ENCODE assay signal across 14 cellular contexts in genomic region chr1:214617843-214618242, GRCh38. TPM values are rescaled to one million over a fixed set of nuclear protein-coding genes. Genes with fewer than 3 reads are reported as not detected.
DNase-seq lines count a peak whose midpoint lies in the region; ATAC-seq, FAIRE-seq and TF ChIP-seq lines count a peak whose summit lies in the region.
"Had no signal": no experiment of that assay in that cellular context is flagged by ENCODE, and none has a peak within 500 bp of the region (broad histone marks: within the 10 kb centered on the region; RNA-seq: fewer than 3 reads in every experiment).

No MANE protein-coding gene starts in this region.

- peaks cover 2 to 47% (median 22%) of the 10 kb centered on the region in 4 donors for H3K4me1 Mint-ChIP-seq in CD4-positive, CD25-positive, alpha-beta regulatory T cell
- peaks cover 9 to 19% (median 14%) of the 10 kb centered on the region in 4 donors for H3K4me1 Mint-ChIP-seq in naive thymus-derived CD8-positive, alpha-beta T cell
- H3K4me1 Mint-ChIP-seq in mesothelial cell of epicardium = peaks cover 2% of the 10 kb centered on the region

- H3K4me3 Mint-ChIP-seq in CD4-positive, CD25-positive, alpha-beta regulatory T cell = no peak overlapping the region
- no peak overlapping the region for H3K4me3 Mint-ChIP-seq in naive thymus-derived CD8-positive, alpha-beta T cell
- H3K4me3 Mint-ChIP-seq in mesothelial cell of epicardium = no peak overlapping the region
- H3K4me3 Mint-ChIP-seq: CD14-positive monocyte, HFFc6 had no signal

- no peak overlapping the region for H4K91ac ChIP-seq in mesenchymal stem cell (ENCODE audit: low read length)

- no peak overlapping the region for H4K8ac ChIP-seq in mesenchymal stem cell (ENCODE audit: low read length)

- H3K9ac ChIP-seq in HCT116 (ENCODE audit: low read length) (no peak overlapping the region), GM12878 (ENCODE audit: control insufficient read depth, insufficient read depth, low read length) (no peak overlapping the region), mesenchymal stem cell (ENCODE audit: low read length) (no peak overlapping the region)

- no peaks in the 10 kb centered on the region for H3K36me3 ChIP-seq in CD4-positive, CD25-positive, alpha-beta regulatory T cell (ENCODE audit: control insufficient read depth, insufficient read depth, low read length)
- H3K36me3 ChIP-seq in HCT116 (ENCODE audit: control insufficient read depth in 1 of 2, insufficient read depth in 2 of 2, low read length in 2 of 2) (peaks cover 47 to 48% of the 10 kb centered on the region in 2 experiments), GM12878 (ENCODE audit: control insufficient read depth in 2 of 2, insufficient read depth in 2 of 2, low read length in 1 of 2) (peaks cover 5 to 15% of the 10 kb centered on the region in 2 experiments; a peak in 3 of 4 replicates), mesenchymal stem cell (ENCODE audit: control insufficient read depth in 1 of 2, insufficient read depth in 2 of 2, low read depth in 1 of 2, low read length in 2 of 2) (peaks cover 3 to 13% of the 10 kb centered on the region in 2 experiments), body of pancreas (replicated peaks in 1 of 2; ENCODE audit: insufficient read depth in 1 of 2, low read depth in 2 of 2) (no peaks in the 10 kb centered on the region)

- TF ChIP-seq POLR2A in HCT116 (IDR thresholded peaks at IDR 0.05; ENCODE audit: borderline replicate concordance, extremely low read depth, insufficient read depth, insufficient read length) (no peak), GM12878 (IDR thresholded peaks at IDR 0.05; ENCODE audit: low read depth, low read length) (no peak), body of pancreas (IDR thresholded peaks at IDR 0.05) (no peak)

- H3K27ac ChIP-seq in CD4-positive, CD25-positive, alpha-beta regulatory T cell (ENCODE audit: insufficient read depth, low read length, poor library complexity, severe bottlenecking) = no peak overlapping the region
- H3K27ac ChIP-seq in HCT116 (ENCODE audit: low read depth, low read length) = no peak overlapping the region
- no peak overlapping the region for H3K27ac ChIP-seq in GM12878 (ENCODE audit: control insufficient read depth, insufficient read depth)
- no peak overlapping the region for H3K27ac ChIP-seq in mesenchymal stem cell (ENCODE audit: low read length, poor library complexity, severe bottlenecking)
- H3K27ac ChIP-seq in body of pancreas = no peak overlapping the region
- H3K27ac ChIP-seq: A549 had no signal

- H3K27ac Mint-ChIP-seq in CD4-positive, CD25-positive, alpha-beta regulatory T cell = peak overlapping the region in 2 of 3 donors; percentile 27 to 82
- H3K27ac Mint-ChIP-seq in naive thymus-derived CD8-positive, alpha-beta T cell = peak overlapping the region in 1 of 10 donors; percentile 50
- no peak overlapping the region for H3K27ac Mint-ChIP-seq in mesothelial cell of epicardium
- H3K27ac Mint-ChIP-seq: HFFc6 had no signal

- no peak overlapping the region for H3K23ac ChIP-seq in mesenchymal stem cell (ENCODE audit: low read length in 2 of 2)

- no peak overlapping the region for H2BK15ac ChIP-seq in mesenchymal stem cell (ENCODE audit: low read depth, poor library complexity, severe bottlenecking)

- H3K27me3 Mint-ChIP-seq in CD4-positive, CD25-positive, alpha-beta regulatory T cell = no peaks in the 10 kb centered on the region
- H3K27me3 Mint-ChIP-seq in naive thymus-derived CD8-positive, alpha-beta T cell = no peaks in the 10 kb centered on the region
- H3K27me3 Mint-ChIP-seq in mesothelial cell of epicardium (ENCODE audit: low read depth) = no peaks in the 10 kb centered on the region

- RAD21 ChIA-PET in HCT116 (lab: Charles Lee; ENCODE audit: low non-redundant PET in 1 of 2, low total read pairs in 2 of 2, uncharacterized antibody in 2 of 2, unreplicated experiment in 2 of 2) = no interaction called here
- RAD21 ChIA-PET in GM12878 (lab: Charles Lee; ENCODE audit: unreplicated experiment) = no interaction called here

- no peaks in the 10 kb centered on the region for H3K9me3 ChIP-seq in CD4-positive, CD25-positive, alpha-beta regulatory T cell (ENCODE audit: control insufficient read depth in 2 of 2, low read length in 2 of 2)
- H3K9me3 ChIP-seq in HCT116 (ENCODE audit: control insufficient read depth in 1 of 2, insufficient read depth in 1 of 2, low read depth in 1 of 2, low read length in 2 of 2) (no peaks in the 10 kb centered on the region), GM12878 (replicated peaks; ENCODE audit: control insufficient read depth, insufficient read depth, low read length) (no peaks in the 10 kb centered on the region), mesenchymal stem cell (ENCODE audit: control insufficient read depth, low read length) (no peaks in the 10 kb centered on the region), body of pancreas (no peaks in the 10 kb centered on the region)
- H3K9me3 ChIP-seq: A549, HAP-1 had no signal

- ATAC-seq in CD4-positive, CD25-positive, alpha-beta regulatory T cell (ENCODE audit: low read depth in 2 of 2) = no peak
- ATAC-seq in HCT116 (no peak), GM12878 (no peak), body of pancreas (no peak)
- ATAC-seq in naive thymus-derived CD8-positive, alpha-beta T cell = no peak
- ATAC-seq: A549 had no signal

- H2BK12ac ChIP-seq in mesenchymal stem cell (ENCODE audit: low read length in 2 of 2) = no peak overlapping the region

- TF ChIP-seq CTCF in HCT116 (IDR thresholded peaks at IDR 0.05 in 2 of 3, conservative IDR thresholded peaks at IDR 0.05 in 1 of 3; ENCODE audit: borderline replicate concordance in 1 of 3, insufficient read depth in 1 of 3, low read depth in 2 of 3, low read length in 2 of 3) (no peak), GM12878 (IDR thresholded peaks at IDR 0.05 in 2 of 3, conservative IDR thresholded peaks at IDR 0.05 in 1 of 3; ENCODE audit: control insufficient read depth in 2 of 3, extremely low read depth in 1 of 3, insufficient read depth in 1 of 3, low read depth in 3 of 3, low read length in 3 of 3) (no peak), body of pancreas (IDR thresholded peaks at IDR 0.05) (no peak), mesothelial cell of epicardium (IDR thresholded peaks at IDR 0.05; ENCODE audit: unreplicated experiment) (no peak)

- no peak for TF ChIP-seq RAD21 in HCT116 (IDR thresholded peaks at IDR 0.05; ENCODE audit: low read depth)
- no peak for TF ChIP-seq RAD21 in GM12878 (IDR thresholded peaks at IDR 0.05; ENCODE audit: insufficient read depth, low read depth, low read length)

- H3K79me2 ChIP-seq in HCT116 (ENCODE audit: insufficient read depth, low read length) (peaks cover 41% of the 10 kb centered on the region), GM12878 (ENCODE audit: control insufficient read depth, insufficient read depth, low read length) (peaks cover 6% of the 10 kb centered on the region)

- no peak for TF ChIP-seq EP300 in GM12878 (IDR thresholded peaks at IDR 0.05; ENCODE audit: borderline replicate concordance in 1 of 2, control insufficient read depth in 1 of 2, low read depth in 2 of 2, low read length in 2 of 2)

- no peak overlapping the region for H3K14ac ChIP-seq in mesenchymal stem cell (ENCODE audit: low read length in 2 of 2)

- H3K4me1 ChIP-seq in CD4-positive, CD25-positive, alpha-beta regulatory T cell (ENCODE audit: control insufficient read depth, insufficient read depth, low read length, poor library complexity, severe bottlenecking) = peaks cover 11% of the 10 kb centered on the region
- H3K4me1 ChIP-seq in HCT116 (ENCODE audit: control insufficient read depth in 1 of 2, insufficient read depth in 2 of 2, low read length in 2 of 2) (peaks cover under 1% of the 10 kb centered on the region in 2 experiments; a peak in 2 of 4 replicates), GM12878 (ENCODE audit: control insufficient read depth, insufficient read depth, low read length) (no peaks in the 10 kb centered on the region), mesenchymal stem cell (ENCODE audit: control insufficient read depth, insufficient read depth, low read depth, low read length) (no peaks in the 10 kb centered on the region), body of pancreas (no peaks in the 10 kb centered on the region)
- H3K4me1 ChIP-seq: HAP-1 had no signal

- H3K27me3 ChIP-seq in CD4-positive, CD25-positive, alpha-beta regulatory T cell (ENCODE audit: control insufficient read depth, insufficient read depth, low read length) = no peaks in the 10 kb centered on the region
- no peaks in the 10 kb centered on the region for H3K27me3 ChIP-seq in HCT116 (ENCODE audit: insufficient read depth, low read length)
- no peaks in the 10 kb centered on the region for H3K27me3 ChIP-seq in GM12878 (replicated peaks in 1 of 2; ENCODE audit: control insufficient read depth in 2 of 2, insufficient read depth in 2 of 2, low read length in 1 of 2)
- H3K27me3 ChIP-seq in mesenchymal stem cell (ENCODE audit: control insufficient read depth in 1 of 2, insufficient read depth in 1 of 2, low read length in 2 of 2) = no peaks in the 10 kb centered on the region
- no peaks in the 10 kb centered on the region for H3K27me3 ChIP-seq in body of pancreas

- H2BK5ac ChIP-seq in mesenchymal stem cell (ENCODE audit: low read depth, low read length, poor library complexity, severe bottlenecking) = no peak overlapping the region

- H3K18ac ChIP-seq in mesenchymal stem cell (ENCODE audit: low read depth in 1 of 2, low read length in 2 of 2) = no peak overlapping the region

- SMC1A ChIA-PET in GM12878 (lab: Charles Lee; ENCODE audit: uncharacterized antibody, unreplicated experiment) = no interaction called here

- H3K4me3 ChIP-seq in CD4-positive, CD25-positive, alpha-beta regulatory T cell (ENCODE audit: low read depth, low read length) = no peak overlapping the region
- H3K4me3 ChIP-seq in HCT116 (replicated peaks in 1 of 2; ENCODE audit: low read depth in 1 of 2, low read length in 2 of 2) (no peak overlapping the region), GM12878 (no peak overlapping the region), mesenchymal stem cell (ENCODE audit: insufficient read depth in 1 of 2, low read depth in 1 of 2, low read length in 2 of 2) (no peak overlapping the region), body of pancreas (no peak overlapping the region)
- H3K4me3 ChIP-seq: A549, HAP-1 had no signal

- WGBS in GM12878 (ENCODE audit: insufficient coverage, insufficient replicate concordance, low lambda C conversion rate, missing lambda C conversion rate) = 100% methylated on average over 4 of the region's 6 CpGs
- 100% methylated on average over 3 of the region's 6 CpGs for WGBS in mesenchymal stem cell
- 89 to 98% methylated on average over 6 of the region's 6 CpGs for WGBS in body of pancreas, 2 donors

- POLR2A ChIA-PET in HCT116 (lab: Charles Lee) = no interaction called here
- POLR2A ChIA-PET in GM12878 (lab: Charles Lee) = no interaction called here
- POLR2A ChIA-PET in naive thymus-derived CD8-positive, alpha-beta T cell (lab: Charles Lee) = no interaction called here

- H3K9me3 Mint-ChIP-seq in CD4-positive, CD25-positive, alpha-beta regulatory T cell = peaks cover 0 to 2% (median 0%) of the 10 kb centered on the region in 7 donors
- no peaks in the 10 kb centered on the region for H3K9me3 Mint-ChIP-seq in naive thymus-derived CD8-positive, alpha-beta T cell
- no peaks in the 10 kb centered on the region for H3K9me3 Mint-ChIP-seq in mesothelial cell of epicardium
- H3K9me3 Mint-ChIP-seq: HFFc6 had no signal

- intact Hi-C loops in HCT116 (cut with micrococcal nuclease) = no loop called here
- intact Hi-C loops in GM12878 (cut with micrococcal nuclease; ENCODE audit: unreplicated experiment) = no loop called here
- intact Hi-C loops in body of pancreas (cut with DNase I) = no loop called here

- H4K20me1 ChIP-seq in HCT116 (ENCODE audit: insufficient read depth) (0 out of 2 replicates have a peak, but pooled peaks cover 8% of the 10 kb centered on the region), GM12878 (ENCODE audit: control insufficient read depth, insufficient read depth) (no peaks in the 10 kb centered on the region)

- BruUV-seq in HCT116 (replicated peaks; lab: Mats Ljungman, UMichigan) (TSS peak; percentile 2), GM12878 (replicated peaks; lab: Mats Ljungman, UMichigan) (TSS peak; percentile 12)

- no peak overlapping the region for H2AK5ac ChIP-seq in mesenchymal stem cell (ENCODE audit: low read length, severe bottlenecking)

- no peak overlapping the region for H3K4ac ChIP-seq in mesenchymal stem cell (ENCODE audit: low read depth in 1 of 2, low read length in 2 of 2)

- peaks cover 14% of the 10 kb centered on the region for H3K79me1 ChIP-seq in mesenchymal stem cell (replicated peaks; ENCODE audit: low read length, poor library complexity, severe bottlenecking)

- CTCF ChIA-PET in HCT116 (lab: Charles Lee) = no interaction called here
- CTCF ChIA-PET in GM12878 (lab: Yijun Ruan, JAX) = interaction anchor here (1.2 to 1.7 kb wide), 2 partner anchors 9 to 285 kb away, joined by 3 to 11 read pairs; no protein-coding TSS in a partner anchor

- no peak for FAIRE-seq in GM12878 (lab: Jason Lieb, UNC)
- FAIRE-seq: A549, H1 had no signal

- H3K4me2 ChIP-seq in HCT116 (ENCODE audit: low read length) = no peak overlapping the region
- H3K4me2 ChIP-seq in GM12878 (ENCODE audit: control insufficient read depth, insufficient read depth) = no peak overlapping the region
- no peak overlapping the region for H3K4me2 ChIP-seq in mesenchymal stem cell (ENCODE audit: low read length, poor library complexity, severe bottlenecking)
- H3K4me2 ChIP-seq: A549 had no signal

- no peaks in the 10 kb centered on the region for H3K9me2 ChIP-seq in HCT116 (ENCODE audit: insufficient read depth)

- H2BK120ac ChIP-seq in mesenchymal stem cell (ENCODE audit: low read depth, low read length) = peak overlapping the region; percentile 19

- H3K36me3 Mint-ChIP-seq in CD4-positive, CD25-positive, alpha-beta regulatory T cell = peaks cover 3% of the 10 kb centered on the region
- H3K36me3 Mint-ChIP-seq in naive thymus-derived CD8-positive, alpha-beta T cell = peaks cover 0 to 4% (median 0%) of the 10 kb centered on the region in 3 donors
- peaks cover 26% of the 10 kb centered on the region for H3K36me3 Mint-ChIP-seq in mesothelial cell of epicardium

- DNase-seq in CD4-positive, CD25-positive, alpha-beta regulatory T cell = no peak
- DNase-seq in HCT116 (ENCODE audit: low read depth, low spot score) = no peak
- DNase-seq in GM12878 (ENCODE audit: low read depth, low spot score) = no peak
- no peak for DNase-seq in mesenchymal stem cell
- DNase-seq in body of pancreas = no peak
- DNase-seq in naive thymus-derived CD8-positive, alpha-beta T cell = no peak
- DNase-seq in mesothelial cell of epicardium (ENCODE audit: low spot score in 2 of 2, unreplicated experiment in 2 of 2) = no peak
- DNase-seq: DMS53, GF-D8, HFFc6 had no signal

- H2AFZ ChIP-seq in HCT116 (ENCODE audit: low read depth, low read length, poor library complexity, severe bottlenecking) = no peak overlapping the region
- H2AFZ ChIP-seq in GM12878 (ENCODE audit: control insufficient read depth, low read depth, low read length) = no peak overlapping the region
- no peak overlapping the region for H2AFZ ChIP-seq in mesenchymal stem cell (ENCODE audit: low read depth, low read length)

- in situ Hi-C loops in GM12878 (cut with MboI) = no loop called here

RNA-seq across cellular contexts. Expression of gene CENPF, which starts 14.8 kb away (rescaled TPM):
- total RNA-seq in CD4-positive, CD25-positive, alpha-beta regulatory T cell = 7.9 TPM
- 1 to 10 TPM in 2 of 4 donors, under 1 TPM in 2; 0.75 to 1.4 (median 1.0) TPM for polyA plus RNA-seq in CD4-positive, CD25-positive, alpha-beta regulatory T cell
- total RNA-seq in HCT116 (2021; ENCODE audit: unreplicated experiment) (120 TPM), GM12878 (2014; rRNA removed) (49.5 and 55.4 TPM in 2 replicates), GM12878 (2014; rRNA removed; fragmentation: Illumina TruSeq; extraction: Trizol) (124 and 132 TPM in 2 replicates), GM12878 (2021) (73.1 and 85.0 TPM in 2 replicates), body of pancreas (under 1 TPM in 1 of 2 donors, not detected in 1; under 0.01 TPM), mesothelial cell of epicardium (54.3 to 58.1 TPM (median 56.4 TPM) in 3 replicates)
- 43.7 and 76.9 TPM in 2 replicates for polyA plus RNA-seq in HCT116 (2012)
- 49.6 and 51.6 TPM in 2 replicates for total RNA-seq in GM12878 (2013; cell fraction: nucleolus; rRNA removed)
- 17.7 TPM for polyA plus RNA-seq in GM12878 (2011; ENCODE audit: low read depth)
- polyA plus RNA-seq in GM12878 (2011; rRNA removed) (42.0 and 83.6 TPM in 2 replicates), GM12878 (2014; fragmentation: Illumina TruSeq; extraction: Trizol) (95.7 and 101 TPM in 2 replicates), GM12878 (2014; fragmentation: Nextera tagmentation; extraction: Ambion mirVana) (10 to 100 TPM; 26.0 to 68.0 TPM), GM12878 (2014; rRNA removed) (38.5 and 51.0 TPM in 2 replicates), GM12878 (2016; fragmentation: Nextera tagmentation; extraction: Ambion mirVana) (10 to 100 TPM; 90.9 to 95.1 TPM)
- 19.7 and 19.8 TPM in 2 replicates for polyA plus RNA-seq in GM12878 (2011; cell fraction: cytosol; rRNA removed)
- polyA plus RNA-seq in GM12878 (2011; cell fraction: nucleus; rRNA removed) = 62.4 and 63.9 TPM in 2 replicates
- 23.3 and 40.5 TPM in 2 replicates for polyA plus RNA-seq in GM12878 (2012)
- polyA minus RNA-seq in GM12878 (2011; rRNA and poly(A)+ RNA removed) = 25.7 and 32.0 TPM in 2 replicates
- 22.6 and 25.8 TPM in 2 replicates for polyA minus RNA-seq in GM12878 (2011; cell fraction: cytosol; rRNA and poly(A)+ RNA removed)
- 21.8 and 28.6 TPM in 2 replicates for polyA minus RNA-seq in GM12878 (2011; cell fraction: nucleus; rRNA and poly(A)+ RNA removed)
- 4.2 TPM for polyA plus RNA-seq in mesenchymal stem cell (2013, experiment 1 of 2)
- polyA plus RNA-seq in mesenchymal stem cell (2013, experiment 2 of 2) = 4.9 TPM
- 1 to 10 TPM; 1.8 to 2.6 TPM for total RNA-seq in naive thymus-derived CD8-positive, alpha-beta T cell
- 1 to 10 TPM in 1 of 3 donors, under 1 TPM in 1, not detected in 1; 0.66 to 1.5 TPM for polyA plus RNA-seq in naive thymus-derived CD8-positive, alpha-beta T cell
